14 cellular contexts compared by ENCODE assay signal in genomic region chr1:226688852-226689251, GRCh38. TPM values are rescaled to one million over a fixed set of nuclear protein-coding genes. Genes with fewer than 3 reads are reported as not detected.
DNase-seq lines count a peak whose midpoint lies in the region; ATAC-seq and TF ChIP-seq lines count a peak whose summit lies in the region.
"Had no signal": no experiment of that assay in that cellular context is flagged by ENCODE, and none has a peak within 500 bp of the region (broad histone marks: within the 10 kb centered on the region; RNA-seq: fewer than 3 reads in every experiment).

No MANE protein-coding gene starts in this region.

- in situ Hi-C loops in GM13977 (cut with MboI; ENCODE audit: low pct_unique_long_range_greater_than_20kb, low sequenced_read_pairs, unreplicated experiment): no loop called here

- no peak overlapping the region for H3K4me3 Mint-ChIP-seq in activated T-helper 1 cell treated with anti-CD3 and anti-CD28 coated beads, Interleukin-12 subunit alpha, Interleukin-12 subunit beta, Interleukin-2, Interleukin-4 antibody, amounts not matched to agents 30 ng/mL and 10 ng/mL and 1 ng/mL, durations not matched to agents 14 hours and 24 hours and 36 hours
- H3K4me3 Mint-ChIP-seq in stimulated activated naive CD8-positive, alpha-beta T cell treated with anti-CD3 and anti-CD28 coated beads, Interleukin-15, amount 100 ng/mL, for 72 hours: peak overlapping the region; percentile 59 to 74

- no peaks in the 10 kb centered on the region for H3K9me2 ChIP-seq in DOHH2 (replicated peaks; ENCODE audit: control insufficient read depth, low read length)

- H3K79me2 ChIP-seq in DOHH2 (ENCODE audit: control insufficient read depth, low read length): peaks cover 99% of the 10 kb centered on the region

- H3K4me2 ChIP-seq in DOHH2 (ENCODE audit: low read length): peak overlapping the region; percentile 48

- no peaks in the 10 kb centered on the region for H3K9me3 Mint-ChIP-seq in activated T-helper 1 cell treated with anti-CD3 and anti-CD28 coated beads, Interleukin-12 subunit alpha, Interleukin-12 subunit beta, Interleukin-2, Interleukin-4 antibody, amounts not matched to agents 30 ng/mL and 10 ng/mL and 1 ng/mL, durations not matched to agents 14 hours and 24 hours and 36 hours
- H3K9me3 Mint-ChIP-seq in stimulated activated naive CD8-positive, alpha-beta T cell treated with anti-CD3 and anti-CD28 coated beads, Interleukin-15, amount 100 ng/mL, for 72 hours: no peaks in the 10 kb centered on the region

- H3K27me3 ChIP-seq in DOHH2 (ENCODE audit: control insufficient read depth, low read length) (no peaks in the 10 kb centered on the region), colonic mucosa (no peaks in the 10 kb centered on the region)
- H3K27me3 ChIP-seq: neutrophil had no signal

- intact Hi-C loops in activated T-helper 1 cell treated with anti-CD3 and anti-CD28 coated beads, Interleukin-12 subunit alpha, Interleukin-12 subunit beta, Interleukin-2, Interleukin-4 antibody, amounts not matched to agents 30 ng/mL and 10 ng/mL and 1 ng/mL, durations not matched to agents 14 hours and 24 hours and 36 hours (cut with micrococcal nuclease): no loop called here
- intact Hi-C loops in colonic mucosa (cut with DNase I): no loop called here

- H3K4me1 ChIP-seq in DOHH2 (ENCODE audit: control insufficient read depth, low read length) (peaks cover 100% of the 10 kb centered on the region), colonic mucosa (peaks cover 4% of the 10 kb centered on the region)

- H3K27ac ChIP-seq in DOHH2 (ENCODE audit: low read depth, low read length) (no peak overlapping the region), colonic mucosa (no peak overlapping the region)
- H3K27ac ChIP-seq: neutrophil had no signal

- no peaks in the 10 kb centered on the region for H3K27me3 Mint-ChIP-seq in activated T-helper 1 cell treated with anti-CD3 and anti-CD28 coated beads, Interleukin-12 subunit alpha, Interleukin-12 subunit beta, Interleukin-2, Interleukin-4 antibody, amounts not matched to agents 30 ng/mL and 10 ng/mL and 1 ng/mL, durations not matched to agents 14 hours and 24 hours and 36 hours (ENCODE audit: insufficient read depth)
- no peaks in the 10 kb centered on the region for H3K27me3 Mint-ChIP-seq in stimulated activated naive CD8-positive, alpha-beta T cell treated with anti-CD3 and anti-CD28 coated beads, Interleukin-15, amount 100 ng/mL, for 72 hours

- ATAC-seq in stimulated activated naive CD8-positive, alpha-beta T cell treated with anti-CD3 and anti-CD28 coated beads, Interleukin-15, amount 100 ng/mL, for 72 hours: no peak
- ATAC-seq in HG03175 (IDR thresholded peaks at IDR 0.05; ENCODE audit: unreplicated experiment): no peak

- TF ChIP-seq CTCF in DOHH2 (IDR thresholded peaks at IDR 0.05; ENCODE audit: low read depth, low read length, poor library complexity, severe bottlenecking): no peak
- TF ChIP-seq CTCF in GM13977 (IDR thresholded peaks at IDR 0.05; ENCODE audit: extremely low read depth, insufficient read depth, missing control alignments): no peak
- no peak for TF ChIP-seq CTCF in colonic mucosa (IDR thresholded peaks at IDR 0.05)

- H3K9me3 ChIP-seq in DOHH2 (ENCODE audit: control insufficient read depth, insufficient read depth, low read length) (no peaks in the 10 kb centered on the region), colonic mucosa (no peaks in the 10 kb centered on the region)
- H3K9me3 ChIP-seq: neutrophil had no signal

- peaks cover 93% of the 10 kb centered on the region for H3K4me1 Mint-ChIP-seq in activated T-helper 1 cell treated with anti-CD3 and anti-CD28 coated beads, Interleukin-12 subunit alpha, Interleukin-12 subunit beta, Interleukin-2, Interleukin-4 antibody, amounts not matched to agents 30 ng/mL and 10 ng/mL and 1 ng/mL, durations not matched to agents 14 hours and 24 hours and 36 hours (ENCODE audit: low read depth)
- peaks cover 100% of the 10 kb centered on the region for H3K4me1 Mint-ChIP-seq in stimulated activated naive CD8-positive, alpha-beta T cell treated with anti-CD3 and anti-CD28 coated beads, Interleukin-15, amount 100 ng/mL, for 72 hours

- H3K36me3 ChIP-seq in DOHH2 (ENCODE audit: control insufficient read depth, low read length) (peaks cover 87% of the 10 kb centered on the region), colonic mucosa (no peaks in the 10 kb centered on the region)

- H3F3A ChIP-seq in DOHH2 (ENCODE audit: control insufficient read depth, insufficient read depth): peaks cover 10% of the 10 kb centered on the region

- H4K20me1 ChIP-seq in DOHH2 (ENCODE audit: control insufficient read depth, insufficient read depth, low read depth, low read length): no peaks in the 10 kb centered on the region

- peaks cover 65% of the 10 kb centered on the region for H3K36me3 Mint-ChIP-seq in activated T-helper 1 cell treated with anti-CD3 and anti-CD28 coated beads, Interleukin-12 subunit alpha, Interleukin-12 subunit beta, Interleukin-2, Interleukin-4 antibody, amounts not matched to agents 30 ng/mL and 10 ng/mL and 1 ng/mL, durations not matched to agents 14 hours and 24 hours and 36 hours (ENCODE audit: low read depth)

- no peak for DNase-seq in activated T-helper 1 cell treated with anti-CD3 and anti-CD28 coated beads, Interleukin-12 subunit alpha, Interleukin-12 subunit beta, Interleukin-2, Interleukin-4 antibody, amounts not matched to agents 30 ng/mL and 10 ng/mL and 1 ng/mL, durations not matched to agents 14 hours and 24 hours and 36 hours (ENCODE audit: low spot score)
- DNase-seq in medulla oblongata (ENCODE audit: extremely low spot score) (peak; percentile 51), GM13977 (ENCODE audit: low spot score) (no peak), colonic mucosa (no peak)
- DNase-seq in stimulated activated naive CD8-positive, alpha-beta T cell treated with anti-CD3 and anti-CD28 coated beads, Interleukin-15, amount 100 ng/mL, for 72 hours: no peak
- DNase-seq: activated CD4-positive, alpha-beta T cell treated with anti-CD3 and anti-CD28 coated beads for 1 hour; activated gamma-delta T cell treated with Interleukin-2 at 50 U/mL for 16 hours; cortex of kidney; NCI-H2081 treated with DMSO at 0.1 percent for 48 hours; NK-92 treated with Interleukin-12 subunit alpha and Interleukin-12 subunit beta, amount 100 ng/mL, for 24 hours; stimulated activated CD4-positive, alpha-beta T cell treated with anti-CD3 and anti-CD28 coated beads, Interleukin-15, amount 100 ng/mL, for 24 hours had no signal

- no peak overlapping the region for H3K9ac ChIP-seq in colonic mucosa (ENCODE audit: low read depth in 2 of 2, low read length in 2 of 2)

- H3K27ac Mint-ChIP-seq in activated T-helper 1 cell treated with anti-CD3 and anti-CD28 coated beads, Interleukin-12 subunit alpha, Interleukin-12 subunit beta, Interleukin-2, Interleukin-4 antibody, amounts not matched to agents 30 ng/mL and 10 ng/mL and 1 ng/mL, durations not matched to agents 14 hours and 24 hours and 36 hours: peak overlapping the region; percentile 13
- peak overlapping the region; percentile 87 to 99 for H3K27ac Mint-ChIP-seq in stimulated activated naive CD8-positive, alpha-beta T cell treated with anti-CD3 and anti-CD28 coated beads, Interleukin-15, amount 100 ng/mL, for 72 hours

- H3K4me3 ChIP-seq in DOHH2 (ENCODE audit: low read length): peak overlapping the region; percentile 10
- no peak overlapping the region for H3K4me3 ChIP-seq in colonic mucosa

RNA-seq across cellular contexts. Expression of gene ITPKB, which starts 50.2 kb away (rescaled TPM):
- total RNA-seq in activated T-helper 1 cell treated with anti-CD3 and anti-CD28 coated beads, Interleukin-12 subunit alpha, Interleukin-12 subunit beta, Interleukin-2, Interleukin-4 antibody, amounts not matched to agents 30 ng/mL and 10 ng/mL and 1 ng/mL, durations not matched to agents 14 hours and 24 hours and 36 hours: 38.3 and 38.5 TPM in 2 replicates
- 10 to 100 TPM; 11.6 to 16.9 TPM for total RNA-seq in colonic mucosa
